In the genomic region with DNA sequence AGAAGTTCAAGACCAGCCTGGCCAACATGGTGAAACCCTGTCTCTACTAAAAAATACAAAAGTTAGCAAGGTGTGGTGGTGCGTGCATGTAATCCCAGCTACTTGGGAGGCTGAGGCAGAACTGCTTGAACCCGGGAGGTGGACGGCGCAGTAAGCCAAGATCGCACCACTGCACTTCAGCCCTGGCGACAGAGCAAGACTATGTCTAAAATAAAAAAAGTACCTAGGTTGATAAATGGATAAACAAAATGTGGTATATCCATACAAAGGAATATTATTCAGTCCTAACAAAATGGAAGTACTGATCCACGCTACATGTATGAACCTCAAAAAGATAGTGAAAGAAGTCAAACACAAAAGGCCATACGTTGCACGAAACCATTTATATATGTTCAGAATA, we compare ENCODE assay signal across 12 cellular contexts. TPM values are rescaled to one million over a fixed set of nuclear protein-coding genes. Genes with fewer than 3 reads are reported as not detected.
DNase-seq lines count a peak whose midpoint lies in the region; ATAC-seq and TF ChIP-seq lines count a peak whose summit lies in the region.
"Had no signal": no experiment of that assay in that cellular context is flagged by ENCODE, and none has a peak within 500 bp of the region (broad histone marks: within the 10 kb centered on the region; RNA-seq: fewer than 3 reads in every experiment).

No MANE protein-coding gene starts in this region.

- no peaks in the 10 kb centered on the region for H3K27me3 Mint-ChIP-seq in CD8-positive, alpha-beta T cell (ENCODE audit: low read depth)
- H3K27me3 Mint-ChIP-seq in natural killer cell (ENCODE audit: low read depth in 2 of 2): no peaks in the 10 kb centered on the region

- H3K4me1 Mint-ChIP-seq in CD8-positive, alpha-beta T cell (ENCODE audit: low read depth): peaks cover 41% of the 10 kb centered on the region
- peaks cover 33 to 43% of the 10 kb centered on the region in 2 donors for H3K4me1 Mint-ChIP-seq in natural killer cell

- peaks cover 36% of the 10 kb centered on the region for H3K79me2 ChIP-seq in KMS-11 (ENCODE audit: insufficient read depth, low read depth)
- peaks cover 44% of the 10 kb centered on the region for H3K79me2 ChIP-seq in mammary epithelial cell (ENCODE audit: insufficient read depth, low read length)

- dilution Hi-C loops in mammary epithelial cell (cut with HindIII; ENCODE audit: low sequenced_read_pairs): loop anchor here (5.0 to 10.0 kb wide), 2 partner anchors 103 to 446 kb away; no protein-coding TSS in a partner anchor

- H3K4me2 ChIP-seq in KMS-11 (peak overlapping the region; percentile 60; the same call in 1 of the 2 replicates), mammary epithelial cell (ENCODE audit: insufficient read depth, low read depth, low read length) (peak overlapping the region; percentile 79)

- no peak overlapping the region for H3K4me3 ChIP-seq in CD8-positive, alpha-beta T cell (ENCODE audit: low read depth, low read length)
- H3K4me3 ChIP-seq in KMS-11 (IDR thresholded peaks at IDR 0.05; ENCODE audit: insufficient read depth, low read depth, low read length) (no peak overlapping the region), mammary epithelial cell (replicated peaks in 1 of 3; ENCODE audit: insufficient read depth in 1 of 3, low read depth in 2 of 3, low read length in 3 of 3) (peak overlapping the region in 2 of 3 experiments; percentile 79 to 81)

- peaks cover 27% of the 10 kb centered on the region for H3K36me3 Mint-ChIP-seq in CD8-positive, alpha-beta T cell
- H3K36me3 Mint-ChIP-seq in natural killer cell: peaks cover 5% of the 10 kb centered on the region

- peak overlapping the region; percentile 99 for H3K4me3 Mint-ChIP-seq in CD8-positive, alpha-beta T cell
- peak overlapping the region; percentile 95 for H3K4me3 Mint-ChIP-seq in natural killer cell

- TF ChIP-seq CTCF in CD8-positive, alpha-beta T cell (IDR thresholded peaks at IDR 0.05): no peak
- TF ChIP-seq CTCF in KMS-11 (conservative IDR thresholded peaks at IDR 0.05; ENCODE audit: low read depth, low read length) (no peak), mammary epithelial cell (conservative IDR thresholded peaks at IDR 0.05 in 1 of 2, IDR thresholded peaks at IDR 0.05 in 1 of 2; ENCODE audit: extremely low read depth in 1 of 2, insufficient read depth in 1 of 2, low read depth in 1 of 2, low read length in 2 of 2) (no peak), natural killer cell (IDR thresholded peaks at IDR 0.05) (no peak)

- H3K9ac ChIP-seq in KMS-11 (no peak overlapping the region), mammary epithelial cell (ENCODE audit: insufficient read depth, low read length) (no peak overlapping the region)

- POLR2A ChIA-PET in CD8-positive, alpha-beta T cell (lab: Charles Lee): interaction anchor here (1.0 to 1.7 kb wide), 2 partner anchors 22 to 101 kb away, joined by 3 to 4 read pairs; a partner anchor contains a TSS

- in situ Hi-C loops in mammary epithelial cell (cut with MboI; ENCODE audit: low sequenced_read_pairs in 2 of 2): no loop called here

- BruUV-seq in mammary epithelial cell (replicated peaks; lab: Mats Ljungman, UMichigan): no TSS peak

- H3K9me3 ChIP-seq in CD8-positive, alpha-beta T cell (ENCODE audit: low read length): no peaks in the 10 kb centered on the region
- H3K9me3 ChIP-seq in mammary epithelial cell (replicated peaks; ENCODE audit: insufficient read depth, low read length): no peaks in the 10 kb centered on the region
- H3K9me3 ChIP-seq: transverse colon had no signal

- CTCF ChIA-PET in CD8-positive, alpha-beta T cell (lab: Charles Lee): interaction anchor here (0.6 to 1.1 kb wide), 3 partner anchors 22 to 298 kb away, joined by 3 read pairs; a partner anchor contains a TSS
- CTCF ChIA-PET in mammary epithelial cell (lab: Charles Lee; ENCODE audit: low non-redundant PET): no interaction called here

- DNase-seq in CD8-positive, alpha-beta T cell: no peak
- DNase-seq in mammary epithelial cell: no peak
- DNase-seq in natural killer cell: no peak
- DNase-seq in DMS153 treated with DMSO at 0.1 percent for 48 hours (lab: John Stamatoyannopoulos, UW; ENCODE audit: unreplicated experiment): no peak
- no peak for DNase-seq in Right ventricle myocardium superior
- DNase-seq in NCI-H1436 (lab: John Stamatoyannopoulos, UW): no peak
- DNase-seq: NCI-H446; stimulated activated CD4-positive, alpha-beta T cell treated with anti-CD3 and anti-CD28 coated beads, Interleukin-15, amount 100 ng/mL, for 24 hours; transverse colon had no signal

- H4K20me1 ChIP-seq in KMS-11 (ENCODE audit: insufficient read depth) (no peaks in the 10 kb centered on the region), mammary epithelial cell (ENCODE audit: insufficient read depth, low read length) (no peaks in the 10 kb centered on the region)

- peaks cover 6% of the 10 kb centered on the region for H3K4me1 ChIP-seq in CD8-positive, alpha-beta T cell (ENCODE audit: insufficient read depth, low read length)
- H3K4me1 ChIP-seq in KMS-11 (ENCODE audit: low read depth, poor library complexity, severe bottlenecking) (peaks cover 7% of the 10 kb centered on the region), mammary epithelial cell (ENCODE audit: insufficient read depth, low read length) (peaks cover 9% of the 10 kb centered on the region)

- H3K27ac ChIP-seq in CD8-positive, alpha-beta T cell (ENCODE audit: low read depth, low read length): no peak overlapping the region
- no peak overlapping the region for H3K27ac ChIP-seq in KMS-11
- peak overlapping the region; percentile 83 for H3K27ac ChIP-seq in mammary epithelial cell (ENCODE audit: insufficient read depth, low read depth, low read length)
- H3K27ac ChIP-seq: cardiac muscle cell had no signal

- no peaks in the 10 kb centered on the region for H3K27me3 ChIP-seq in CD8-positive, alpha-beta T cell (ENCODE audit: insufficient read depth, low read length)
- no peaks in the 10 kb centered on the region for H3K27me3 ChIP-seq in KMS-11 (ENCODE audit: insufficient read depth, low read depth)
- H3K27me3 ChIP-seq in mammary epithelial cell (ENCODE audit: insufficient read depth, low read length): no peaks in the 10 kb centered on the region
- H3K27me3 ChIP-seq: cardiac muscle cell, transverse colon had no signal

- H3K27ac Mint-ChIP-seq in CD8-positive, alpha-beta T cell: peak overlapping the region; percentile 100
- peak overlapping the region; percentile 95 to 99 for H3K27ac Mint-ChIP-seq in natural killer cell

- 92% methylated on average over 9 of the region's 9 CpGs for WGBS in mammary epithelial cell (ENCODE audit: low coverage, missing lambda C conversion rate)

- H3K9me3 Mint-ChIP-seq in CD8-positive, alpha-beta T cell: peaks cover 2% of the 10 kb centered on the region
- H3K9me3 Mint-ChIP-seq in natural killer cell: no peaks in the 10 kb centered on the region

- no peaks in the 10 kb centered on the region for H3K36me3 ChIP-seq in CD8-positive, alpha-beta T cell (ENCODE audit: insufficient read depth, low read length)
- no peaks in the 10 kb centered on the region for H3K36me3 ChIP-seq in KMS-11 (ENCODE audit: insufficient read depth)
- H3K36me3 ChIP-seq in mammary epithelial cell (ENCODE audit: insufficient read depth, low read length): peaks cover 6% of the 10 kb centered on the region

- H2AFZ ChIP-seq in KMS-11 (ENCODE audit: low read depth): no peak overlapping the region
- H2AFZ ChIP-seq in mammary epithelial cell (ENCODE audit: low read depth, low read length): no peak overlapping the region

- intact Hi-C loops in CD8-positive, alpha-beta T cell (cut with DNase I, micrococcal nuclease): loop anchor here (1.0 to 5.0 kb wide), 8 partner anchors 22 to 803 kb away; a partner anchor contains a TSS
- intact Hi-C loops in mammary epithelial cell (cut with micrococcal nuclease): loop anchor here (1.0 kb wide), 1 partner anchor 9 kb away; no protein-coding TSS in a partner anchor
- intact Hi-C loops in natural killer cell (cut with micrococcal nuclease): loop anchor here (1.0 to 5.0 kb wide), 3 partner anchors 22 to 163 kb away; a partner anchor contains a TSS
- intact Hi-C loops in Right ventricle myocardium superior (cut with DNase I): no loop called here

- ATAC-seq in CD8-positive, alpha-beta T cell: no peak
- ATAC-seq in natural killer cell (no peak), Right ventricle myocardium superior (ENCODE audit: poor library complexity) (no peak), HG03571 (IDR thresholded peaks at IDR 0.05; ENCODE audit: unreplicated experiment) (no peak)

RNA-seq across cellular contexts. Expression of a gene that starts 1.2 kb away (rescaled TPM):
- total RNA-seq in CD8-positive, alpha-beta T cell: 1 to 10 TPM; 7.5 to 7.7 TPM
- total RNA-seq in mammary epithelial cell (10 to 100 TPM; 26.3 to 39.8 TPM), natural killer cell (1 to 10 TPM; 7.2 to 9.9 (median 8.0) TPM), Right ventricle myocardium superior (24.9 TPM)
- polyA plus RNA-seq in mammary epithelial cell: 19.3 TPM
- 12.3 TPM for polyA minus RNA-seq in mammary epithelial cell

RNA-seq across cellular contexts. Expression of a gene that starts 22.1 kb away (rescaled TPM):
- 10 to 100 TPM; 25.0 to 26.3 TPM for total RNA-seq in CD8-positive, alpha-beta T cell
- total RNA-seq in mammary epithelial cell (10 to 100 TPM; 17.5 to 74.7 TPM), natural killer cell (10 to 100 TPM; 28.2 to 36.0 (median 33.8) TPM), Right ventricle myocardium superior (110 TPM)
- polyA plus RNA-seq in mammary epithelial cell: 23.7 TPM
- 4.0 TPM for polyA minus RNA-seq in mammary epithelial cell

Comparison
In these comparisons a context has a peak if more than half of its experiments do, and no peak if none do; other contexts are left out.
1. H3K4me3 ChIP-seq: peak in mammary epithelial cell (2 of 3); none in CD8-positive, alpha-beta T cell (single experiment) and KMS-11 (single experiment).